In the genomic region with DNA sequence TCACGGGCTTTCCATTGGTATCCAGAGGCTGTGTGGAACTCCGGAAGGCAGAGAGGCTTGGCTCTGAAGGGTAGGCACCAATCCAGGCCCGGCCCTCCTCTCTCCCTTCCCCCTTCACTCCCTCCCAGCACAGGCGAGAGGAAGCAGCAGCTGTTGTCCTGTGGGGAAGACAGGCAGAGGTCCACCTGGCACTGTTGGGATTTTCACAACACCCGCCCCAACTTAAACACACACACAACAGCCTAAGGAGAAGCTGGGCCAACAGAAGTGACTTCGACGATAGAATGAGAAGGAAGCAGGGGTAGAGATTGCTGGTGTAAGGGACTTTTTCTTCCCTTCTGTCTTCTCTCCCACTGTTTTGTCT, we compare ENCODE assay signal across 9 cellular contexts. TPM values are rescaled to one million over a fixed set of nuclear protein-coding genes. Genes with fewer than 3 reads are reported as not detected.
DNase-seq lines count a peak whose midpoint lies in the region; ATAC-seq and TF ChIP-seq lines count a peak whose summit lies in the region.
"Had no signal": no experiment of that assay in that cellular context is flagged by ENCODE, and none has a peak within 500 bp of the region (broad histone marks: within the 10 kb centered on the region; RNA-seq: fewer than 3 reads in every experiment).

No MANE protein-coding gene starts in this region.

- H3K4me1 ChIP-seq in liver (ENCODE audit: control insufficient read depth in 4 of 4, insufficient read depth in 4 of 4, low read length in 3 of 4): peaks cover 8 to 60% (median 44%) of the 10 kb centered on the region in 4 donors
- H3K4me1 ChIP-seq in subcutaneous abdominal adipose tissue (ENCODE audit: control insufficient read depth in 5 of 5, insufficient read depth in 5 of 5, low read length in 5 of 5): peaks cover 13 to 40% (median 35%) of the 10 kb centered on the region in 5 donors

- H3K27ac ChIP-seq in cingulate gyrus (ENCODE audit: low read depth, low read length): peak overlapping the region; percentile 94
- H3K27ac ChIP-seq in liver (ENCODE audit: low read depth in 1 of 2, low read length in 2 of 2): peak overlapping the region; percentile 59 to 68
- H3K27ac ChIP-seq in subcutaneous abdominal adipose tissue (ENCODE audit: low read depth, low read length): peak overlapping the region; percentile 55

- no peak for ATAC-seq in GM18517 (IDR thresholded peaks at IDR 0.05; ENCODE audit: unreplicated experiment)

- H3K27me3 ChIP-seq in liver (ENCODE audit: control insufficient read depth in 4 of 4, insufficient read depth in 4 of 4, low read length in 3 of 4) (no peaks in the 10 kb centered on the region), subcutaneous abdominal adipose tissue (ENCODE audit: control insufficient read depth in 5 of 5, insufficient read depth in 4 of 5, low read length in 5 of 5) (no peaks in the 10 kb centered on the region)

- peak overlapping the region in 1 of 2 donors; percentile 51 for H3K9ac ChIP-seq in liver (ENCODE audit: low read depth in 1 of 2, low read length in 2 of 2)
- peak overlapping the region in 4 of 5 donors; percentile 9 to 58 (median 37) for H3K9ac ChIP-seq in subcutaneous abdominal adipose tissue (ENCODE audit: low read length in 5 of 5)

- no peak overlapping the region for H3K4me3 ChIP-seq in liver (ENCODE audit: low read depth in 1 of 3, low read length in 3 of 3)
- peak overlapping the region in 1 of 5 donors; percentile 31 for H3K4me3 ChIP-seq in subcutaneous abdominal adipose tissue (ENCODE audit: low read depth in 1 of 5, low read length in 5 of 5)
- H3K4me3 ChIP-seq: GM12878 had no signal

- TF ChIP-seq CTCF in liver (IDR thresholded peaks at IDR 0.05; ENCODE audit: low read depth, low read length, missing input control): no peak

- 13% methylated on average over 7 of the region's 7 CpGs for WGBS in liver

- no peaks in the 10 kb centered on the region for H3K36me3 ChIP-seq in liver (ENCODE audit: control insufficient read depth in 4 of 4, insufficient read depth in 3 of 4, low read depth in 1 of 4, low read length in 3 of 4)
- H3K36me3 ChIP-seq in subcutaneous abdominal adipose tissue (ENCODE audit: control insufficient read depth in 5 of 5, insufficient read depth in 5 of 5, low read length in 5 of 5): no peaks in the 10 kb centered on the region

- peak; percentile 43 to 77 for TF ChIP-seq RAD21 in liver (IDR thresholded peaks at IDR 0.05)

- no peaks in the 10 kb centered on the region for H3K9me3 ChIP-seq in liver (ENCODE audit: control insufficient read depth in 4 of 4, low read length in 3 of 4)
- no peaks in the 10 kb centered on the region for H3K9me3 ChIP-seq in subcutaneous abdominal adipose tissue (ENCODE audit: control insufficient read depth in 5 of 5, low read length in 5 of 5)

- DNase-seq in NCI-H1694 treated with DMSO at 0.1 percent for 48 hours (lab: John Stamatoyannopoulos, UW) (peak; percentile 72), RKO (ENCODE audit: low spot score) (no peak)
- DNase-seq in activated T-cell treated with anti-CD3 and anti-CD28 coated beads, Interleukin-2, amount 50 U/mL, for 1 hour: no peak
- DNase-seq in stimulated activated CD4-positive, alpha-beta T cell treated with anti-CD3 and anti-CD28 coated beads, Interleukin-4, amount 100 ng/mL, for 4 hours: no peak

TF ChIP-seq in liver, 16 proteins besides CTCF, POLR2A, EP300 and RAD21:
- TF ChIP-seq, protein P1, sequence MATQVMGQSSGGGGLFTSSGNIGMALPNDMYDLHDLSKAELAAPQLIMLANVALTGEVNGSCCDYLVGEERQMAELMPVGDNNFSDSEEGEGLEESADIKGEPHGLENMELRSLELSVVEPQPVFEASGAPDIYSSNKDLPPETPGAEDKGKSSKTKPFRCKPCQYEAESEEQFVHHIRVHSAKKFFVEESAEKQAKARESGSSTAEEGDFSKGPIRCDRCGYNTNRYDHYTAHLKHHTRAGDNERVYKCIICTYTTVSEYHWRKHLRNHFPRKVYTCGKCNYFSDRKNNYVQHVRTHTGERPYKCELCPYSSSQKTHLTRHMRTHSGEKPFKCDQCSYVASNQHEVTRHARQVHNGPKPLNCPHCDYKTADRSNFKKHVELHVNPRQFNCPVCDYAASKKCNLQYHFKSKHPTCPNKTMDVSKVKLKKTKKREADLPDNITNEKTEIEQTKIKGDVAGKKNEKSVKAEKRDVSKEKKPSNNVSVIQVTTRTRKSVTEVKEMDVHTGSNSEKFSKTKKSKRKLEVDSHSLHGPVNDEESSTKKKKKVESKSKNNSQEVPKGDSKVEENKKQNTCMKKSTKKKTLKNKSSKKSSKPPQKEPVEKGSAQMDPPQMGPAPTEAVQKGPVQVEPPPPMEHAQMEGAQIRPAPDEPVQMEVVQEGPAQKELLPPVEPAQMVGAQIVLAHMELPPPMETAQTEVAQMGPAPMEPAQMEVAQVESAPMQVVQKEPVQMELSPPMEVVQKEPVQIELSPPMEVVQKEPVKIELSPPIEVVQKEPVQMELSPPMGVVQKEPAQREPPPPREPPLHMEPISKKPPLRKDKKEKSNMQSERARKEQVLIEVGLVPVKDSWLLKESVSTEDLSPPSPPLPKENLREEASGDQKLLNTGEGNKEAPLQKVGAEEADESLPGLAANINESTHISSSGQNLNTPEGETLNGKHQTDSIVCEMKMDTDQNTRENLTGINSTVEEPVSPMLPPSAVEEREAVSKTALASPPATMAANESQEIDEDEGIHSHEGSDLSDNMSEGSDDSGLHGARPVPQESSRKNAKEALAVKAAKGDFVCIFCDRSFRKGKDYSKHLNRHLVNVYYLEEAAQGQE (IDR thresholded peaks at IDR 0.05): peak; percentile 29
- TF ChIP-seq FOXA1 (IDR thresholded peaks at IDR 0.05) (peak; percentile 3), TAF1 (conservative IDR thresholded peaks at IDR 0.05) (peak; percentile 55), HNF4A (conservative IDR thresholded peaks at IDR 0.05) (peak; percentile 72 to 77), NR2F2 (IDR thresholded peaks at IDR 0.05) (peak; percentile 67), GABPA (IDR thresholded peaks at IDR 0.05 in 1 of 2, conservative IDR thresholded peaks at IDR 0.05 in 1 of 2) (peak; percentile 33 to 67), EGR1 (IDR thresholded peaks at IDR 0.05; ENCODE audit: low read depth in 2 of 2) (peak in 1 of 2 donors; percentile 78), YY1 (IDR thresholded peaks at IDR 0.05) (peak; percentile 61), FOXA2 (IDR thresholded peaks at IDR 0.05) (no peak), HNF4G (IDR thresholded peaks at IDR 0.05) (no peak), JUND (IDR thresholded peaks at IDR 0.05) (peak in 1 of 2 donors; percentile 48), RXRA (IDR thresholded peaks at IDR 0.05) (peak; percentile 85 to 91), SP1 (IDR thresholded peaks at IDR 0.05) (peak; percentile 85)
- TF ChIP-seq, protein P2, sequence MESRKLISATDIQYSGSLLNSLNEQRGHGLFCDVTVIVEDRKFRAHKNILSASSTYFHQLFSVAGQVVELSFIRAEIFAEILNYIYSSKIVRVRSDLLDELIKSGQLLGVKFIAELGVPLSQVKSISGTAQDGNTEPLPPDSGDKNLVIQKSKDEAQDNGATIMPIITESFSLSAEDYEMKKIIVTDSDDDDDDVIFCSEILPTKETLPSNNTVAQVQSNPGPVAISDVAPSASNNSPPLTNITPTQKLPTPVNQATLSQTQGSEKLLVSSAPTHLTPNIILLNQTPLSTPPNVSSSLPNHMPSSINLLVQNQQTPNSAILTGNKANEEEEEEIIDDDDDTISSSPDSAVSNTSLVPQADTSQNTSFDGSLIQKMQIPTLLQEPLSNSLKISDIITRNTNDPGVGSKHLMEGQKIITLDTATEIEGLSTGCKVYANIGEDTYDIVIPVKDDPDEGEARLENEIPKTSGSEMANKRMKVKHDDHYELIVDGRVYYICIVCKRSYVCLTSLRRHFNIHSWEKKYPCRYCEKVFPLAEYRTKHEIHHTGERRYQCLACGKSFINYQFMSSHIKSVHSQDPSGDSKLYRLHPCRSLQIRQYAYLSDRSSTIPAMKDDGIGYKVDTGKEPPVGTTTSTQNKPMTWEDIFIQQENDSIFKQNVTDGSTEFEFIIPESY (IDR thresholded peaks at IDR 0.05): peak; percentile 53
- TF ChIP-seq, protein P3, sequence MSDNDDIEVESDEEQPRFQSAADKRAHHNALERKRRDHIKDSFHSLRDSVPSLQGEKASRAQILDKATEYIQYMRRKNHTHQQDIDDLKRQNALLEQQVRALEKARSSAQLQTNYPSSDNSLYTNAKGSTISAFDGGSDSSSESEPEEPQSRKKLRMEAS (IDR thresholded peaks at IDR 0.05): peak; percentile 93
- TF ChIP-seq, protein P4, sequence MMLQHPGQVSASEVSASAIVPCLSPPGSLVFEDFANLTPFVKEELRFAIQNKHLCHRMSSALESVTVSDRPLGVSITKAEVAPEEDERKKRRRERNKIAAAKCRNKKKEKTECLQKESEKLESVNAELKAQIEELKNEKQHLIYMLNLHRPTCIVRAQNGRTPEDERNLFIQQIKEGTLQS (IDR thresholded peaks at IDR 0.05): no peak

RNA-seq across cellular contexts. Expression of a gene that starts 3.1 kb away (rescaled TPM):
- under 1 TPM in 1 of 2 donors, not detected in 1; 0.33 TPM for total RNA-seq in liver
- under 1 TPM; 0.11 to 0.12 TPM for polyA plus RNA-seq in liver
- total RNA-seq: GM12878 had no signal
- polyA plus RNA-seq: GM12878 had no signal

RNA-seq across cellular contexts. Expression of a gene that starts 4.4 kb away (rescaled TPM):
- under 1 TPM; 0.05 to 0.08 TPM for total RNA-seq in liver
- polyA plus RNA-seq in liver: not detected
- total RNA-seq: GM12878 had no signal
- polyA plus RNA-seq: GM12878 had no signal

RNA-seq across cellular contexts. Expression of a gene that starts 9.0 kb away (rescaled TPM):
- 1 to 10 TPM; 1.6 to 5.9 TPM for total RNA-seq in liver
- polyA plus RNA-seq in liver: 1 to 10 TPM; 1.5 to 1.6 TPM
- total RNA-seq: GM12878 had no signal
- polyA plus RNA-seq: GM12878 had no signal

RNA-seq across cellular contexts. Expression of a gene that starts 14.2 kb away (rescaled TPM):
- total RNA-seq in liver: 100 to 1,000 TPM; 107 to 191 TPM
- 100 to 1,000 TPM in 1 of 2 donors, 10 to 100 TPM in 1; 72.9 to 156 TPM for polyA plus RNA-seq in liver

RNA-seq across cellular contexts. Expression of a gene that starts 18.6 kb away (rescaled TPM):
- total RNA-seq in liver: not detected
- not detected for polyA plus RNA-seq in liver
- total RNA-seq: GM12878 had no signal
- polyA plus RNA-seq: GM12878 had no signal
